Comparison of ENCODE assay signal across 8 cellular contexts in genomic region chr21:43865471-43866181, GRCh38. TPM values are rescaled to one million over a fixed set of nuclear protein-coding genes. Genes with fewer than 3 reads are reported as not detected.
DNase-seq lines count a peak whose midpoint lies in the region; ATAC-seq and TF ChIP-seq lines count a peak whose summit lies in the region.

No MANE protein-coding gene starts in this region.

- no peak overlapping the region for H3K27ac Mint-ChIP-seq in nephron progenitor cell

- H3K4me3 ChIP-seq in GM12875 (ENCODE audit: low read depth, low read length), result peak overlapping the region; percentile 80
- H3K4me3 ChIP-seq in upper lobe of right lung, result peak overlapping the region; percentile 74

- H3K9me3 Mint-ChIP-seq in nephron progenitor cell, result no peaks in the 10 kb centered on the region

- peaks cover 32% of the 10 kb centered on the region for H3K4me1 Mint-ChIP-seq in nephron progenitor cell

- peaks cover 13% of the 10 kb centered on the region for H3K4me1 ChIP-seq in upper lobe of right lung

- H3K27ac ChIP-seq in upper lobe of right lung, result peak overlapping the region; percentile 88

- peak; percentile 62 for ATAC-seq in upper lobe of right lung
- no peak for ATAC-seq in GM19455 (IDR thresholded peaks at IDR 0.05; ENCODE audit: unreplicated experiment)

- H3K36me3 Mint-ChIP-seq in nephron progenitor cell (ENCODE audit: low read depth), result peaks cover 6% of the 10 kb centered on the region

- peaks cover 71% of the 10 kb centered on the region for H3K27me3 Mint-ChIP-seq in nephron progenitor cell (ENCODE audit: low read depth, poor library complexity)

- no peaks in the 10 kb centered on the region for H3K36me3 ChIP-seq in upper lobe of right lung

- DNase-seq in LHCN-M2 (ENCODE audit: low read depth) (peak; percentile 14), fibroblast of peridontal ligament (ENCODE audit: extremely low read depth) (peak; percentile 21), nephron progenitor cell (peak; percentile 39), upper lobe of right lung (peak; percentile 83), SKM-1 treated with dmso at 0.1 percent for 144 hours (lab: John Stamatoyannopoulos, UW; ENCODE audit: unreplicated experiment) (no peak)
- peak; percentile 68 for DNase-seq in activated T-cell treated with anti-CD3 and anti-CD28 coated beads, Interleukin-2, amount 50 U/mL, for 1 hour

- H3K4me3 Mint-ChIP-seq in nephron progenitor cell, result peak overlapping the region; percentile 80

- no peaks in the 10 kb centered on the region for H3K27me3 ChIP-seq in upper lobe of right lung

- no peak for TF ChIP-seq CTCF in GM12875 (IDR thresholded peaks at IDR 0.05; ENCODE audit: borderline replicate concordance, insufficient read depth, low read depth, low read length)
- no peak for TF ChIP-seq CTCF in nephron progenitor cell (IDR thresholded peaks at IDR 0.05)
- TF ChIP-seq CTCF in upper lobe of right lung (IDR thresholded peaks at IDR 0.05), result no peak

- intact Hi-C loops in upper lobe of right lung (cut with DNase I), result no loop called here

- H3K9me3 ChIP-seq in upper lobe of right lung, result no peaks in the 10 kb centered on the region

RNA-seq across cellular contexts. Expression of gene AGPAT3, which starts 0.6 kb away (rescaled TPM):
- total RNA-seq in LHCN-M2 (2014; rRNA removed) (21.7 and 24.0 TPM in 2 replicates), upper lobe of right lung (86.0 TPM)
- 22.2 TPM for polyA plus RNA-seq in LHCN-M2 (2012)
